1 cellular context compared by ENCODE assay signal in the genomic region with DNA sequence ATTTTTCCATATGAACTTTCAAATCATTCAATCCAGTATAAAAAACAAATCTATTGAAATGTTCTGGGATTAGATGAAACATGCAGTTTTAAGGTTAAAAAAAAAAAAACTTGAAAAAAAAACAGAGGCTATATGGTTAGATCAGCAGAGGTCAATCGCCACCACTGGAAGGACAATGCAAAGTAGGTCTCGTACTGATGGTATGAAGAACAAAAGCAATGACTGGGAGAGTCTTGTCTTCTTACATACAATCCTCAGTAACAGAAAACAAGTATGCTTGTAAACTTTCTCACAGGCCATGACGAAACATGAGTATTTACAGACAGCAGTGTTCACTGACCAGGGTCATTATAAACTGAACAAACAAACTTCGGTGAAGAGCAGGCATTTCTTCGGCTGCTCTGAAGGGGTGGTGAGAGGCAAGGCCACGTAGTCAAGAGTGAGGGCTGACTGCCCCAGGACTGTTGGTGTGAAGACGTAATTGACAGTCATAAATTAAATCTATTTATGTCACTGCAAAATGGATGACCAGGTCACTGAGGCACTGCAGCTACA.
A peak's percentile ranks its signal among the peaks of the same experiment; 100 is the strongest.
TF ChIP-seq lines count a peak whose summit lies in the region.

No MANE protein-coding gene starts in this region.

TF ChIP-seq in HepG2, 621 proteins besides CTCF, POLR2A, EP300 and RAD21 (continued from another document and continues in another):
- TF ChIP-seq, protein P1, sequence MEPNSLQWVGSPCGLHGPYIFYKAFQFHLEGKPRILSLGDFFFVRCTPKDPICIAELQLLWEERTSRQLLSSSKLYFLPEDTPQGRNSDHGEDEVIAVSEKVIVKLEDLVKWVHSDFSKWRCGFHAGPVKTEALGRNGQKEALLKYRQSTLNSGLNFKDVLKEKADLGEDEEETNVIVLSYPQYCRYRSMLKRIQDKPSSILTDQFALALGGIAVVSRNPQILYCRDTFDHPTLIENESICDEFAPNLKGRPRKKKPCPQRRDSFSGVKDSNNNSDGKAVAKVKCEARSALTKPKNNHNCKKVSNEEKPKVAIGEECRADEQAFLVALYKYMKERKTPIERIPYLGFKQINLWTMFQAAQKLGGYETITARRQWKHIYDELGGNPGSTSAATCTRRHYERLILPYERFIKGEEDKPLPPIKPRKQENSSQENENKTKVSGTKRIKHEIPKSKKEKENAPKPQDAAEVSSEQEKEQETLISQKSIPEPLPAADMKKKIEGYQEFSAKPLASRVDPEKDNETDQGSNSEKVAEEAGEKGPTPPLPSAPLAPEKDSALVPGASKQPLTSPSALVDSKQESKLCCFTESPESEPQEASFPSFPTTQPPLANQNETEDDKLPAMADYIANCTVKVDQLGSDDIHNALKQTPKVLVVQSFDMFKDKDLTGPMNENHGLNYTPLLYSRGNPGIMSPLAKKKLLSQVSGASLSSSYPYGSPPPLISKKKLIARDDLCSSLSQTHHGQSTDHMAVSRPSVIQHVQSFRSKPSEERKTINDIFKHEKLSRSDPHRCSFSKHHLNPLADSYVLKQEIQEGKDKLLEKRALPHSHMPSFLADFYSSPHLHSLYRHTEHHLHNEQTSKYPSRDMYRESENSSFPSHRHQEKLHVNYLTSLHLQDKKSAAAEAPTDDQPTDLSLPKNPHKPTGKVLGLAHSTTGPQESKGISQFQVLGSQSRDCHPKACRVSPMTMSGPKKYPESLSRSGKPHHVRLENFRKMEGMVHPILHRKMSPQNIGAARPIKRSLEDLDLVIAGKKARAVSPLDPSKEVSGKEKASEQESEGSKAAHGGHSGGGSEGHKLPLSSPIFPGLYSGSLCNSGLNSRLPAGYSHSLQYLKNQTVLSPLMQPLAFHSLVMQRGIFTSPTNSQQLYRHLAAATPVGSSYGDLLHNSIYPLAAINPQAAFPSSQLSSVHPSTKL (CRISPR knock-in tag; IDR thresholded peaks at IDR 0.05): peak; percentile 87
- TF ChIP-seq NR2F6 (IDR thresholded peaks at IDR 0.05) (no peak), NR2F6 (CRISPR knock-in tag; IDR thresholded peaks at IDR 0.05) (peak; percentile 17; the same call in 1 of the 2 replicates), ZSCAN9 (CRISPR knock-in tag; IDR thresholded peaks at IDR 0.05; ENCODE audit: borderline replicate concordance) (0 out of 2 replicates have a peak, but pooled peaks have one; percentile 50), ZNF207 (IDR thresholded peaks at IDR 0.05; ENCODE audit: borderline replicate concordance) (no peak), TARDBP (CRISPR knock-in tag; IDR thresholded peaks at IDR 0.05) (0 out of 2 replicates have a peak, but pooled peaks have one; percentile 42), HOXA9 (CRISPR knock-in tag; IDR thresholded peaks at IDR 0.05; ENCODE audit: borderline replicate concordance) (no peak), FOXA3 (CRISPR knock-in tag; IDR thresholded peaks at IDR 0.05) (peak; percentile 82), SOX5 (CRISPR knock-in tag; IDR thresholded peaks at IDR 0.05; ENCODE audit: borderline replicate concordance) (peak; percentile 55; the same call in 1 of the 2 replicates), ZNF772 (CRISPR knock-in tag; IDR thresholded peaks at IDR 0.05) (no peak), HNRNPK (IDR thresholded peaks at IDR 0.05; ENCODE audit: low read depth, low read length, poor library complexity, severe bottlenecking) (no peak), RCOR2 (CRISPR knock-in tag; IDR thresholded peaks at IDR 0.05) (peak; percentile 60; the same call in 1 of the 2 replicates), AHDC1 (CRISPR knock-in tag; IDR thresholded peaks at IDR 0.05; ENCODE audit: borderline replicate concordance) (peak; percentile 39; the same call in 1 of the 2 replicates), BORCS8-MEF2B (CRISPR knock-in tag; IDR thresholded peaks at IDR 0.05) (0 out of 2 replicates have a peak, but pooled peaks have one; percentile 22), ZC3H13 (CRISPR knock-in tag; IDR thresholded peaks at IDR 0.05) (no peak), MBNL3 (CRISPR knock-in tag; conservative IDR thresholded peaks at IDR 0.05) (no peak), SAP130 (CRISPR knock-in tag; IDR thresholded peaks at IDR 0.05; ENCODE audit: low read depth) (peak; percentile 51), ZNF614 (CRISPR knock-in tag; IDR thresholded peaks at IDR 0.05; ENCODE audit: borderline replicate concordance) (no peak), EED (CRISPR knock-in tag; IDR thresholded peaks at IDR 0.05) (no peak), MATR3 (CRISPR knock-in tag; IDR thresholded peaks at IDR 0.05) (no peak), HNF1B (CRISPR knock-in tag; IDR thresholded peaks at IDR 0.05) (peak; percentile 64; the same call in 1 of the 2 replicates), MLXIP (CRISPR knock-in tag; IDR thresholded peaks at IDR 0.05; ENCODE audit: borderline replicate concordance) (no peak), TEAD3 (CRISPR knock-in tag; optimal IDR thresholded peaks at IDR 0.05; ENCODE audit: borderline replicate concordance) (peak; percentile 31), MED1 (CRISPR knock-in tag; IDR thresholded peaks at IDR 0.05) (0 out of 2 replicates have a peak, but pooled peaks have one; percentile 36), ZBTB20 (CRISPR knock-in tag; IDR thresholded peaks at IDR 0.05; ENCODE audit: borderline replicate concordance, low read depth) (peak; percentile 64; the same call in 1 of the 2 replicates), FOXP1 (IDR thresholded peaks at IDR 0.05) (no peak), FOXP1 (CRISPR knock-in tag; IDR thresholded peaks at IDR 0.05) (peak; percentile 89), ELF3 (CRISPR knock-in tag; IDR thresholded peaks at IDR 0.05) (0 out of 2 replicates have a peak, but pooled peaks have one; percentile 19), ZMYM3 (CRISPR knock-in tag; IDR thresholded peaks at IDR 0.05) (peak; percentile 16; the same call in 1 of the 2 replicates), MIXL1 (CRISPR knock-in tag; IDR thresholded peaks at IDR 0.05) (peak; percentile 58; the same call in 1 of the 2 replicates), THAP11 (CRISPR knock-in tag; IDR thresholded peaks at IDR 0.05) (no peak), TBP (CRISPR knock-in tag; IDR thresholded peaks at IDR 0.05) (no peak), ETV6 (CRISPR knock-in tag; conservative IDR thresholded peaks at IDR 0.05) (no peak), GATAD2A (CRISPR knock-in tag; IDR thresholded peaks at IDR 0.05) (peak; percentile 84), DZIP1 (CRISPR knock-in tag; IDR thresholded peaks at IDR 0.05) (no peak), CEBPG (CRISPR knock-in tag; IDR thresholded peaks at IDR 0.05) (peak; percentile 49; the same call in 1 of the 2 replicates), ZMYM4 (CRISPR knock-in tag; IDR thresholded peaks at IDR 0.05) (peak; percentile 19; the same call in 1 of the 2 replicates)
- TF ChIP-seq, protein P2, sequence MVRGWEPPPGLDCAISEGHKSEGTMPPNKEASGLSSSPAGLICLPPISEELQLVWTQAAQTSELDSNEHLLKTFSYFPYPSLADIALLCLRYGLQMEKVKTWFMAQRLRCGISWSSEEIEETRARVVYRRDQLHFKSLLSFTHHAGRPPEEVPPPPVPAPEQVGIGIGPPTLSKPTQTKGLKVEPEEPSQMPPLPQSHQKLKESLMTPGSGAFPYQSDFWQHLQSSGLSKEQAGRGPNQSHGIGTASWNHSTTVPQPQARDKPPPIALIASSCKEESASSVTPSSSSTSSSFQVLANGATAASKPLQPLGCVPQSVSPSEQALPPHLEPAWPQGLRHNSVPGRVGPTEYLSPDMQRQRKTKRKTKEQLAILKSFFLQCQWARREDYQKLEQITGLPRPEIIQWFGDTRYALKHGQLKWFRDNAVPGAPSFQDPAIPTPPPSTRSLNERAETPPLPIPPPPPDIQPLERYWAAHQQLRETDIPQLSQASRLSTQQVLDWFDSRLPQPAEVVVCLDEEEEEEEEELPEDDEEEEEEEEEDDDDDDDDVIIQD (CRISPR knock-in tag; IDR thresholded peaks at IDR 0.05; ENCODE audit: low read depth): peak; percentile 81; the same call in 1 of the 2 replicates
- TF ChIP-seq, protein P3, sequence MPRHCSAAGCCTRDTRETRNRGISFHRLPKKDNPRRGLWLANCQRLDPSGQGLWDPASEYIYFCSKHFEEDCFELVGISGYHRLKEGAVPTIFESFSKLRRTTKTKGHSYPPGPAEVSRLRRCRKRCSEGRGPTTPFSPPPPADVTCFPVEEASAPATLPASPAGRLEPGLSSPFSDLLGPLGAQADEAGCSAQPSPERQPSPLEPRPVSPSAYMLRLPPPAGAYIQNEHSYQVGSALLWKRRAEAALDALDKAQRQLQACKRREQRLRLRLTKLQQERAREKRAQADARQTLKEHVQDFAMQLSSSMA (CRISPR knock-in tag; IDR thresholded peaks at IDR 0.05): no peak
